In the genomic region with DNA sequence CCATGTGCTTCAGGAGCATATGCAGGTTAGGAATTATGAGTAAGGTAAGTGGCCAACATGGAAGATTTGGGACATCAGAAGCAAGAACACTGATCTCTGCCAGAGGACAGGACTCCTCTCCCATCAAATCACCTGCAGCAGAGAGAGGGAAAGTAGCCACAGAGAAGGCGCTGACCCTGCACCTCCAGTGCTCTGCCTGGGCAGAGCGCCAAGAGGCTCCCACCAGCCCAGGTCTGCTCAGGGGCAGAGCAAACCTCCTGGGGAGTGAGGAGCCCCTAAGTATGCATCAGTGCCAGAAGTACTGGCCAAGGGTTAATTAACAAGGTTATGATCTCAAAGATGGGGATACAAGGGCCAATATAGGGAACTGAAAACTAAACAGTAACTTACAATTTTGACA, we compare ENCODE assay signal across 28 cellular contexts.
"Had no signal": no experiment of that assay in that cellular context is flagged by ENCODE, and none has a peak within 500 bp of the region (broad histone marks: within the 10 kb centered on the region; RNA-seq: fewer than 3 reads in every experiment).

No MANE protein-coding gene starts in this region.

- ATAC-seq: activated naive CD8-positive, alpha-beta T cell treated with anti-CD3 and anti-CD28 coated beads, Interleukin-2, amount 50 U/mL, for 24 hours; body of pancreas; effector memory CD8-positive, alpha-beta T cell; foreskin keratinocyte; gastrocnemius medialis had no signal

- H3K27me3 ChIP-seq: adrenal gland, body of pancreas, esophagus muscularis mucosa, foreskin keratinocyte, gastrocnemius medialis had no signal

- H3K27ac ChIP-seq: adrenal gland, body of pancreas, esophagus muscularis mucosa, foreskin keratinocyte, gastrocnemius medialis had no signal

- H3K4me3 ChIP-seq: adrenal gland, body of pancreas, esophagus muscularis mucosa, gastrocnemius medialis had no signal

- FAIRE-seq: colon had no signal

- DNase-seq: activated CD4-positive, alpha-beta memory T cell treated with anti-CD3 and anti-CD28 coated beads, Interleukin-2, amount 10 ng/mL, durations not matched to agents 7 days and 5 days; activated CD4-positive, alpha-beta T cell treated with anti-CD3 and anti-CD28 coated beads for 1 hour; activated CD4-positive, alpha-beta T cell treated with anti-CD3 and anti-CD28 coated beads for 4 hours; activated CD4-positive, alpha-beta T cell treated with anti-CD3 and anti-CD28 coated beads, Interleukin-2, amount 10 ng/mL, durations not matched to agents 7 days and 5 days; activated CD4-positive, alpha-beta T cell treated with anti-CD3 and anti-CD28 coated beads, Interleukin-2, amount 50 U/mL, for 4 hours; activated CD8-positive, alpha-beta memory T cell treated with anti-CD3 and anti-CD28 coated beads for 24 hours; activated effector memory CD4-positive, alpha-beta T cell treated with anti-CD3 and anti-CD28 coated beads, Interleukin-2, amount 50 U/mL, for 16 hours; activated naive CD4-positive, alpha-beta T cell treated with anti-CD3 and anti-CD28 coated beads for 36 hours; activated naive CD8-positive, alpha-beta T cell treated with anti-CD3 and anti-CD28 coated beads for 36 hours; activated naive CD8-positive, alpha-beta T cell treated with anti-CD3 and anti-CD28 coated beads, Interleukin-2, amount 50 U/mL, for 24 hours; activated T-cell treated with anti-CD3 and anti-CD28 coated beads, Interleukin-2, amount 50 U/mL, for 1 hour; activated T-cell treated with anti-CD3 and anti-CD28 coated beads, Interleukin-2, amount 50 U/mL, for 48 hours; adrenal gland; amygdala; aorta; body of pancreas; caudate nucleus; cortex of kidney; dermis blood vessel endothelial cell; effector CD4-positive, alpha-beta T cell; effector memory CD8-positive, alpha-beta T cell; erythroblast; foreskin keratinocyte; gastrocnemius medialis; glutamatergic neuron; T-helper 2 cell had no signal

- H3K36me3 ChIP-seq: adrenal gland, esophagus muscularis mucosa, gastrocnemius medialis had no signal

- H3K4me1 ChIP-seq: adrenal gland, body of pancreas, esophagus muscularis mucosa, foreskin keratinocyte, gastrocnemius medialis had no signal

- H3K9me3 ChIP-seq: adrenal gland, body of pancreas, esophagus muscularis mucosa, gastrocnemius medialis had no signal
